Comparison of ENCODE assay signal across 15 cellular contexts in the genomic region with DNA sequence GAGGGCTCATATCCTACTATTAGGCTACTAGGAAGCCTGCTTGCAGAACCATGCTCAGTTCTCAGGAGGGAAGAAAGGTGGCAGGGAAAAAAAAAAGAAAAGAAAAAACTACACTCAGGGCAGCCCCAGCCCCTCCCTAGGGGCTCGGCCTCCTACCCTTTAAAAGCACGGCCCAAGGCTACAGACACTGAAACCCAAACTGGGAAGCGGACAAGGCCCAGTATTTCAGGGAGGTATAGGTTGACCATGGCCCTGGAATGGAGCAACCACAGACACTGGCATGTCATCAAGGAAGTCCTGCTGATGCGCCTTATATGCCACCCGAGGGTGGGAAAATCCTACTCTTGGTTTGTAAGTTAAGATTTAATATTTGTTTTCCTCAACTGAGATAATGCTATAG.
"Had no signal": no experiment of that assay in that cellular context is flagged by ENCODE, and none has a peak within 500 bp of the region (broad histone marks: within the 10 kb centered on the region; RNA-seq: fewer than 3 reads in every experiment).

No MANE protein-coding gene starts in this region.

- H3K27ac ChIP-seq: body of pancreas, tibial artery had no signal

- H3K4me3 Mint-ChIP-seq: activated CD4-positive, alpha-beta T cell treated with anti-CD3 and anti-CD28 coated beads, Interleukin-2, amount 10 ng/mL, durations not matched to agents 24 days and 14 days; activated naive CD8-positive, alpha-beta T cell; activated T-cell treated with anti-CD3 and anti-CD28 coated beads, Interleukin-2, amount 50 U/mL, for 72 hours; central memory CD8-positive, alpha-beta T cell; neural crest cell; stimulated activated memory B cell treated with anti-CD40 and anti-IgM and Interleukin-4, amounts not matched to agents 10 μg/mL and 1 μg/mL and 100 μg/mL, for 72 hours had no signal

- H3K36me3 Mint-ChIP-seq: activated naive CD8-positive, alpha-beta T cell; stimulated activated memory B cell treated with anti-CD40 and anti-IgM and Interleukin-4, amounts not matched to agents 10 μg/mL and 1 μg/mL and 100 μg/mL, for 72 hours had no signal

- ATAC-seq: activated T-cell treated with anti-CD3 and anti-CD28 coated beads, Interleukin-2, amount 50 U/mL, for 72 hours; body of pancreas; stimulated activated memory B cell treated with anti-CD40 and anti-IgM and Interleukin-4, amounts not matched to agents 10 μg/mL and 1 μg/mL and 100 μg/mL, for 72 hours had no signal

- H3K36me3 ChIP-seq: tibial artery had no signal

- H3K27ac Mint-ChIP-seq: activated CD4-positive, alpha-beta T cell treated with anti-CD3 and anti-CD28 coated beads, Interleukin-2, amount 10 ng/mL, durations not matched to agents 24 days and 14 days; activated naive CD8-positive, alpha-beta T cell; activated T-cell treated with anti-CD3 and anti-CD28 coated beads, Interleukin-2, amount 50 U/mL, for 72 hours; stimulated activated memory B cell treated with anti-CD40 and anti-IgM and Interleukin-4, amounts not matched to agents 10 μg/mL and 1 μg/mL and 100 μg/mL, for 72 hours had no signal

- H3K9me3 Mint-ChIP-seq: activated CD4-positive, alpha-beta T cell treated with anti-CD3 and anti-CD28 coated beads, Interleukin-2, amount 10 ng/mL, durations not matched to agents 24 days and 14 days; activated T-cell treated with anti-CD3 and anti-CD28 coated beads, Interleukin-2, amount 50 U/mL, for 72 hours; central memory CD8-positive, alpha-beta T cell; neural crest cell; stimulated activated memory B cell treated with anti-CD40 and anti-IgM and Interleukin-4, amounts not matched to agents 10 μg/mL and 1 μg/mL and 100 μg/mL, for 72 hours had no signal

- H3K27me3 ChIP-seq: body of pancreas, tibial artery had no signal

- H3K4me3 ChIP-seq: body of pancreas, tibial artery had no signal

- DNase-seq: activated CD4-positive, alpha-beta T cell treated with anti-CD3 and anti-CD28 coated beads, Interleukin-2, amount 10 ng/mL, durations not matched to agents 24 days and 14 days; activated CD4-positive, CD25-positive, alpha-beta regulatory T cell; activated CD8-positive, alpha-beta memory T cell treated with anti-CD3 and anti-CD28 coated beads, Interleukin-2, amount 50 U/mL, for 48 hours; activated gamma-delta T cell; activated T-cell treated with anti-CD3 and anti-CD28 coated beads, Interleukin-2, amount 50 U/mL, for 72 hours; amygdala; body of pancreas; cortex of kidney; effector CD4-positive, alpha-beta T cell; T-helper 2 cell; tibial artery had no signal

- H3K27me3 Mint-ChIP-seq: activated CD4-positive, alpha-beta T cell treated with anti-CD3 and anti-CD28 coated beads, Interleukin-2, amount 10 ng/mL, durations not matched to agents 24 days and 14 days; activated naive CD8-positive, alpha-beta T cell; central memory CD8-positive, alpha-beta T cell; stimulated activated memory B cell treated with anti-CD40 and anti-IgM and Interleukin-4, amounts not matched to agents 10 μg/mL and 1 μg/mL and 100 μg/mL, for 72 hours had no signal

- H3K9me3 ChIP-seq: body of pancreas, tibial artery had no signal
